17 cellular contexts compared by ENCODE assay signal in the genomic region with DNA sequence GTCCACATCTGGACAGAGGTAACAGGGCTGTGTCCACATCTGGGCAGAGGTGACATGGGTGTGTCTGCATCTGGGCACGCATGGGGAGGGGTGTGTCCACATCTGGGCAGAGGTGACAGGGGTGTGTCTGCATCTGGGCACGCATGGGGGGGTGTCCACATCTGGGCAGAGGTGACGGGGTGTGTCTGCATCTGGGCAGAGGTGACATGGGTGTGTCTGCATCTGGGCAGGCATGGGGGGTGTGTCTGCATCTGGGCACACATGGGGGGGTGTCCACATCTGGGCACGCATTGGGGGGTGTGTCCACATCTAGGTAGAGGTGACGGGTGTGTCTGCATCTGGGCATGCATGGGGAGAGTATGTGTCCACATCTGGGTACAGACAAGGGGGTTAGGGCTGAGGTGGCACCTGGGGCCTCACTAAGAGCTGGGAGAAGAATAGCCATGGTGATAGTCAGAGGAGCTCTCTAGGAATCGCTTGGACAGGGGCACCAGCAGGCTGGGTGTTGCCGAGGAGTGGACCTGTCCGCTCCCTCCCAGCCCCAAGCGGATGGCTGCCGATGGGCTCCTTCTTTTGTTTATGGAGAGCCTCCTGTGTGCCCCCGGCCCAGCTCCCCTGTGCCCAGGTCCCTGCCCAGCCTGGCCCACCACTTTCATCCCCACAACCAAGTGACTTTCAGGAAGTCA.
DNase-seq lines count a peak whose midpoint lies in the region; ATAC-seq and TF ChIP-seq lines count a peak whose summit lies in the region.
"Had no signal": no experiment of that assay in that cellular context is flagged by ENCODE, and none has a peak within 500 bp of the region (broad histone marks: within the 10 kb centered on the region; RNA-seq: fewer than 3 reads in every experiment).

No MANE protein-coding gene starts in this region.

- H3K27me3 ChIP-seq in right cardiac atrium (ENCODE audit: control insufficient read depth, insufficient read depth) (no peaks in the 10 kb centered on the region), PC-3 (ENCODE audit: low read length) (no peaks in the 10 kb centered on the region), ovary (no peaks in the 10 kb centered on the region)
- H3K27me3 ChIP-seq: BLaER1 had no signal

- H3K27ac Mint-ChIP-seq in effector memory CD8-positive, alpha-beta T cell: peak overlapping the region; percentile 81 to 89
- H3K27ac Mint-ChIP-seq in natural killer cell: peak overlapping the region; percentile 78 to 83
- peak overlapping the region; percentile 52 to 61 for H3K27ac Mint-ChIP-seq in stimulated activated naive CD8-positive, alpha-beta T cell treated with anti-CD3 and anti-CD28 coated beads, Interleukin-15, amount 100 ng/mL, for 72 hours
- H3K27ac Mint-ChIP-seq in activated CD4-positive, alpha-beta T cell treated with anti-CD3 and anti-CD28 coated beads for 36 hours: no peak overlapping the region

- H3K27me3 Mint-ChIP-seq in effector memory CD8-positive, alpha-beta T cell: no peaks in the 10 kb centered on the region
- H3K27me3 Mint-ChIP-seq in natural killer cell (ENCODE audit: low read depth in 2 of 2): no peaks in the 10 kb centered on the region
- no peaks in the 10 kb centered on the region for H3K27me3 Mint-ChIP-seq in stimulated activated naive CD8-positive, alpha-beta T cell treated with anti-CD3 and anti-CD28 coated beads, Interleukin-15, amount 100 ng/mL, for 72 hours
- no peaks in the 10 kb centered on the region for H3K27me3 Mint-ChIP-seq in activated CD4-positive, alpha-beta T cell treated with anti-CD3 and anti-CD28 coated beads for 36 hours

- 0 out of 2 replicates have a peak, but pooled peaks cover 4% of the 10 kb centered on the region for H3K36me3 ChIP-seq in PC-3 (ENCODE audit: low read depth, low read length)
- no peaks in the 10 kb centered on the region for H3K36me3 ChIP-seq in ovary

- H3K4me3 Mint-ChIP-seq in effector memory CD8-positive, alpha-beta T cell: no peak overlapping the region
- H3K4me3 Mint-ChIP-seq in natural killer cell: no peak overlapping the region
- H3K4me3 Mint-ChIP-seq in stimulated activated naive CD8-positive, alpha-beta T cell treated with anti-CD3 and anti-CD28 coated beads, Interleukin-15, amount 100 ng/mL, for 72 hours: no peak overlapping the region
- no peak overlapping the region for H3K4me3 Mint-ChIP-seq in activated CD4-positive, alpha-beta T cell treated with anti-CD3 and anti-CD28 coated beads for 36 hours

- BruUV-seq in PC-3 (replicated peaks; lab: Mats Ljungman, UMichigan): no TSS peak

- no peak for TF ChIP-seq EP300 in ovary (IDR thresholded peaks at IDR 0.05)

- DNase-seq in right cardiac atrium: no peak
- no peak for DNase-seq in Right ventricle myocardium inferior (ENCODE audit: missing footprints)
- no peak for DNase-seq in effector memory CD8-positive, alpha-beta T cell
- no peak for DNase-seq in natural killer cell
- no peak for DNase-seq in stimulated activated naive CD8-positive, alpha-beta T cell treated with anti-CD3 and anti-CD28 coated beads, Interleukin-15, amount 100 ng/mL, for 72 hours
- no peak for DNase-seq in PC-3
- DNase-seq in activated CD4-positive, alpha-beta T cell treated with anti-CD3 and anti-CD28 coated beads for 36 hours: no peak
- no peak for DNase-seq in ovary
- DNase-seq: DMS 273 treated with DMSO at 0.1 percent for 48 hours, GF-D8, GM23248, NCI-H1092, NCI-H146, NCI-H82, SHP77 had no signal

- H3F3A ChIP-seq in PC-3 (ENCODE audit: low read length, unreplicated experiment): no peaks in the 10 kb centered on the region

- no peak for TF ChIP-seq CTCF in natural killer cell (IDR thresholded peaks at IDR 0.05)
- no peak for TF ChIP-seq CTCF in PC-3 (conservative IDR thresholded peaks at IDR 0.05; ENCODE audit: low read depth, low read length)
- TF ChIP-seq CTCF in ovary (IDR thresholded peaks at IDR 0.05): no peak

- no peak overlapping the region for H3K27ac ChIP-seq in right cardiac atrium (ENCODE audit: low read length)
- no peak overlapping the region for H3K27ac ChIP-seq in PC-3 (ENCODE audit: low read length)
- no peak overlapping the region for H3K27ac ChIP-seq in ovary
- H3K27ac ChIP-seq: GM23248 had no signal

- POLR2A ChIA-PET in PC-3 (lab: Charles Lee; ENCODE audit: unreplicated experiment): no interaction called here
- POLR2A ChIA-PET in activated CD4-positive, alpha-beta T cell treated with anti-CD3 and anti-CD28 coated beads for 36 hours (lab: Charles Lee): no interaction called here

- no peak overlapping the region for H2AFZ ChIP-seq in PC-3 (ENCODE audit: low read length)
- H2AFZ ChIP-seq: GM23248 had no signal

- H3K9me2 ChIP-seq in PC-3 (replicated peaks; ENCODE audit: low read length): no peaks in the 10 kb centered on the region

- ATAC-seq in right cardiac atrium (peak; percentile 21 to 51), Right ventricle myocardium inferior (no peak), natural killer cell (peak in 1 of 3 donors; percentile 17), PC-3 (no peak)
- ATAC-seq in effector memory CD8-positive, alpha-beta T cell (replicated peaks): no peak
- ATAC-seq in stimulated activated naive CD8-positive, alpha-beta T cell treated with anti-CD3 and anti-CD28 coated beads, Interleukin-15, amount 100 ng/mL, for 72 hours: peak; percentile 63
- no peak for ATAC-seq in activated CD4-positive, alpha-beta T cell treated with anti-CD3 and anti-CD28 coated beads for 36 hours
- ATAC-seq: Panc1 had no signal

- no peak overlapping the region for H3K4me2 ChIP-seq in PC-3 (ENCODE audit: low read length)
- H3K4me2 ChIP-seq: BLaER1 had no signal

- WGBS in right cardiac atrium: 85% methylated on average over 11 of the region's 11 CpGs
- 80 to 88% (median 87%) methylated on average over 11 of the region's 11 CpGs for WGBS in ovary, 3 donors

- no peak for TF ChIP-seq POLR2A in ovary (IDR thresholded peaks at IDR 0.05)

- H3K4me1 Mint-ChIP-seq in effector memory CD8-positive, alpha-beta T cell (ENCODE audit: low read depth in 2 of 2): peaks cover 14 to 21% of the 10 kb centered on the region in 2 donors
- peaks cover 37 to 45% of the 10 kb centered on the region in 2 donors for H3K4me1 Mint-ChIP-seq in natural killer cell
- H3K4me1 Mint-ChIP-seq in stimulated activated naive CD8-positive, alpha-beta T cell treated with anti-CD3 and anti-CD28 coated beads, Interleukin-15, amount 100 ng/mL, for 72 hours: peaks cover 32% of the 10 kb centered on the region
- H3K4me1 Mint-ChIP-seq in activated CD4-positive, alpha-beta T cell treated with anti-CD3 and anti-CD28 coated beads for 36 hours: peaks cover 10% of the 10 kb centered on the region

- CTCF ChIA-PET in PC-3 (lab: Charles Lee): no interaction called here
- CTCF ChIA-PET in activated CD4-positive, alpha-beta T cell treated with anti-CD3 and anti-CD28 coated beads for 36 hours (lab: Charles Lee): no interaction called here

- H4K20me1 ChIP-seq in PC-3 (ENCODE audit: low read length): no peaks in the 10 kb centered on the region
- H4K20me1 ChIP-seq: BLaER1 had no signal

- H3K9ac ChIP-seq in PC-3 (ENCODE audit: low read length): no peak overlapping the region
- H3K9ac ChIP-seq: BLaER1, GM23248 had no signal

- intact Hi-C loops in right cardiac atrium (cut with DNase I): no loop called here
- intact Hi-C loops in Right ventricle myocardium inferior (cut with DNase I): no loop called here
- intact Hi-C loops in natural killer cell (cut with micrococcal nuclease): no loop called here
- intact Hi-C loops in PC-3 (cut with micrococcal nuclease): loop anchor here (2.0 kb wide), 1 partner anchor 103 kb away; no protein-coding TSS in a partner anchor
- intact Hi-C loops in activated CD4-positive, alpha-beta T cell treated with anti-CD3 and anti-CD28 coated beads for 36 hours (cut with DNase I, micrococcal nuclease): loop anchor here in 1 of 2 experiments (2.0 kb wide), 1 partner anchor 103 kb away; no protein-coding TSS in a partner anchor
- intact Hi-C loops in ovary (cut with DNase I): no loop called here

- no peaks in the 10 kb centered on the region for H3K4me1 ChIP-seq in right cardiac atrium (ENCODE audit: control insufficient read depth, insufficient read depth, low read length)
- no peaks in the 10 kb centered on the region for H3K4me1 ChIP-seq in PC-3 (ENCODE audit: insufficient read depth, low read length)
- H3K4me1 ChIP-seq in ovary (ENCODE audit: insufficient read depth): no peaks in the 10 kb centered on the region

- H3K79me2 ChIP-seq in PC-3 (ENCODE audit: low read length): no peaks in the 10 kb centered on the region

- H3K9me3 Mint-ChIP-seq in effector memory CD8-positive, alpha-beta T cell: no peaks in the 10 kb centered on the region
- no peaks in the 10 kb centered on the region for H3K9me3 Mint-ChIP-seq in natural killer cell
- no peaks in the 10 kb centered on the region for H3K9me3 Mint-ChIP-seq in stimulated activated naive CD8-positive, alpha-beta T cell treated with anti-CD3 and anti-CD28 coated beads, Interleukin-15, amount 100 ng/mL, for 72 hours
- H3K9me3 Mint-ChIP-seq in activated CD4-positive, alpha-beta T cell treated with anti-CD3 and anti-CD28 coated beads for 36 hours (ENCODE audit: low read depth): no peaks in the 10 kb centered on the region

- no peak overlapping the region for H3K4me3 ChIP-seq in right cardiac atrium (ENCODE audit: low read length)
- H3K4me3 ChIP-seq in PC-3 (ENCODE audit: low read length): no peak overlapping the region
- no peak overlapping the region for H3K4me3 ChIP-seq in ovary
- H3K4me3 ChIP-seq: BLaER1, GM23248 had no signal

- H3K9me3 ChIP-seq in right cardiac atrium (ENCODE audit: control insufficient read depth, low read length) (no peaks in the 10 kb centered on the region), PC-3 (ENCODE audit: low read length) (no peaks in the 10 kb centered on the region), ovary (no peaks in the 10 kb centered on the region)
- H3K9me3 ChIP-seq: BLaER1 had no signal

- peaks cover 21% of the 10 kb centered on the region for H3K36me3 Mint-ChIP-seq in effector memory CD8-positive, alpha-beta T cell (ENCODE audit: insufficient read depth)
- no peaks in the 10 kb centered on the region for H3K36me3 Mint-ChIP-seq in natural killer cell
- H3K36me3 Mint-ChIP-seq in activated CD4-positive, alpha-beta T cell treated with anti-CD3 and anti-CD28 coated beads for 36 hours (ENCODE audit: low read depth): peaks cover 15% of the 10 kb centered on the region

Comparison
In these comparisons a context has a peak if more than half of its experiments do, and no peak if none do; other contexts are left out.
1. ATAC-seq: peak in right cardiac atrium (2 of 2) and stimulated activated naive CD8-positive, alpha-beta T cell treated with anti-CD3 and anti-CD28 coated beads, Interleukin-15, amount 100 ng/mL, for 72 hours (single experiment); none in Right ventricle myocardium inferior (single experiment), effector memory CD8-positive, alpha-beta T cell (single experiment), PC-3 (single experiment) and activated CD4-positive, alpha-beta T cell treated with anti-CD3 and anti-CD28 coated beads for 36 hours (single experiment).